ENCODE assay signal across 8 cellular contexts in genomic region chr11:47848636-47849155, GRCh38. TPM values are rescaled to one million over a fixed set of nuclear protein-coding genes. Genes with fewer than 3 reads are reported as not detected.
DNase-seq lines count a peak whose midpoint lies in the region; ATAC-seq lines count a peak whose summit lies in the region.

No MANE protein-coding gene starts in this region.

- H3K9ac ChIP-seq in ES-I3 (ENCODE audit: low read depth, low read length) = peak overlapping the region; percentile 99

- 9% methylated on average over 22 of the region's 22 CpGs for WGBS in thymus

- peaks cover 10% of the 10 kb centered on the region; the same call in 1 of the 2 replicates for H3K4me1 ChIP-seq in ES-I3 (ENCODE audit: insufficient read depth, low read length)
- H3K4me1 ChIP-seq in thymus (ENCODE audit: control insufficient read depth, insufficient read depth, low read length) = peaks cover 17% of the 10 kb centered on the region

- H3K27ac Mint-ChIP-seq in activated naive CD4-positive, alpha-beta T cell treated with anti-CD3 and anti-CD28 coated beads, Interleukin-2, amount 50 U/mL, for 72 hours = peak overlapping the region; percentile 98 to 99

- peaks cover 8% of the 10 kb centered on the region for H3K36me3 ChIP-seq in ES-I3 (ENCODE audit: insufficient read depth, low read length)
- H3K36me3 ChIP-seq in thymus (ENCODE audit: control insufficient read depth, insufficient read depth) = peaks cover 14% of the 10 kb centered on the region

- H3K9me3 ChIP-seq in ES-I3 (ENCODE audit: control insufficient read depth, insufficient read depth, low read length) = no peaks in the 10 kb centered on the region
- H3K9me3 ChIP-seq in thymus (ENCODE audit: control insufficient read depth) = no peaks in the 10 kb centered on the region

- H3K9me3 Mint-ChIP-seq in activated naive CD4-positive, alpha-beta T cell treated with anti-CD3 and anti-CD28 coated beads, Interleukin-2, amount 50 U/mL, for 72 hours = no peaks in the 10 kb centered on the region

- H3K36me3 Mint-ChIP-seq in activated naive CD4-positive, alpha-beta T cell treated with anti-CD3 and anti-CD28 coated beads, Interleukin-2, amount 50 U/mL, for 72 hours = peaks cover 26 to 28% of the 10 kb centered on the region in 2 donors

- H3K4me3 ChIP-seq in thymus (ENCODE audit: low read length) = peak overlapping the region; percentile 97

- ATAC-seq in HG02610 (IDR thresholded peaks at IDR 0.05; ENCODE audit: unreplicated experiment) = peak; percentile 17
- ATAC-seq in activated naive CD4-positive, alpha-beta T cell treated with anti-CD3 and anti-CD28 coated beads, Interleukin-2, amount 50 U/mL, for 72 hours = peak in 1 of 2 donors; percentile 30
- peak; percentile 13 for ATAC-seq in left colon

- H3K27me3 ChIP-seq in thymus (ENCODE audit: control insufficient read depth, insufficient read depth) = no peaks in the 10 kb centered on the region

- peak overlapping the region; percentile 96 for H3K27ac ChIP-seq in thymus (ENCODE audit: low read depth)

- no peak for DNase-seq in activated naive CD4-positive, alpha-beta T cell treated with anti-CD3 and anti-CD28 coated beads, Interleukin-2, amount 50 U/mL, for 72 hours (ENCODE audit: low spot score in 2 of 2)
- DNase-seq in left colon (no peak), HCEC 1CT (no peak), medulla oblongata (ENCODE audit: extremely low spot score) (no peak), Ammon's horn (ENCODE audit: low spot score) (no peak)

- intact Hi-C loops in left colon (cut with DNase I, micrococcal nuclease) = no loop called here

RNA-seq across cellular contexts. Expression of gene NUP160, which starts 0.5 kb away (rescaled TPM):
- 10 to 100 TPM; 76.8 to 95.7 TPM for total RNA-seq in activated naive CD4-positive, alpha-beta T cell treated with anti-CD3 and anti-CD28 coated beads, Interleukin-2, amount 50 U/mL, for 72 hours
- 10 to 100 TPM; 17.2 to 23.4 TPM for total RNA-seq in left colon
- 24.6 TPM for polyA plus RNA-seq in thymus
